8 cellular contexts compared by ENCODE assay signal in genomic region chr20:41141153-41141815, GRCh38. TPM values are rescaled to one million over a fixed set of nuclear protein-coding genes. Genes with fewer than 3 reads are reported as not detected.
DNase-seq lines count a peak whose midpoint lies in the region; ATAC-seq and TF ChIP-seq lines count a peak whose summit lies in the region.

No MANE protein-coding gene starts in this region.

- WGBS in right lobe of liver (ENCODE audit: insufficient coverage, low coverage, low lambda C conversion rate, missing lambda C conversion rate): 71% methylated on average over 5 of the region's 8 CpGs

- no peaks in the 10 kb centered on the region for H3K36me3 ChIP-seq in right lobe of liver
- no peaks in the 10 kb centered on the region for H3K36me3 ChIP-seq in thoracic aorta

- intact Hi-C loops in right lobe of liver (cut with DNase I): no loop called here

- H3K27ac Mint-ChIP-seq in T-helper 1 cell treated with Interleukin-12 subunit alpha and Interleukin-12 subunit beta and Interleukin-4 antibody, amounts not matched to agents 30 μg/mL and 1 μg/mL, for 36 hours: peak overlapping the region; percentile 88
- H3K27ac Mint-ChIP-seq in brain: peak overlapping the region; percentile 70 to 97 (median 88)

- H3K27ac ChIP-seq in right lobe of liver (peak overlapping the region; percentile 2 to 53 (median 40)), thoracic aorta (peak overlapping the region; percentile 44 to 94)

- peaks cover 38% of the 10 kb centered on the region for H3K36me3 Mint-ChIP-seq in T-helper 1 cell treated with Interleukin-12 subunit alpha and Interleukin-12 subunit beta and Interleukin-4 antibody, amounts not matched to agents 30 μg/mL and 1 μg/mL, for 36 hours (ENCODE audit: low read depth)
- peaks cover 32% of the 10 kb centered on the region for H3K36me3 Mint-ChIP-seq in brain

- ATAC-seq in right lobe of liver (peak in 3 of 4 donors; percentile 1 to 7 (median 2)), thoracic aorta (ENCODE audit: insufficient number of reproducible peaks, low FRiP score, low read depth) (no peak), GM21423 (IDR thresholded peaks at IDR 0.05; ENCODE audit: unreplicated experiment) (no peak)

- H3K27me3 ChIP-seq in right lobe of liver (no peaks in the 10 kb centered on the region), thoracic aorta (replicated peaks; ENCODE audit: insufficient read depth) (no peaks in the 10 kb centered on the region)

- no peak for TF ChIP-seq POLR2A in right lobe of liver (IDR thresholded peaks at IDR 0.05)

- H3K4me1 Mint-ChIP-seq in T-helper 1 cell treated with Interleukin-12 subunit alpha and Interleukin-12 subunit beta and Interleukin-4 antibody, amounts not matched to agents 30 μg/mL and 1 μg/mL, for 36 hours (ENCODE audit: low read depth): peaks cover 74% of the 10 kb centered on the region
- peaks cover 84% of the 10 kb centered on the region for H3K4me1 Mint-ChIP-seq in brain

- TF ChIP-seq CTCF in brain (conservative IDR thresholded peaks at IDR 0.05) (no peak), right lobe of liver (IDR thresholded peaks at IDR 0.05) (no peak), thoracic aorta (IDR thresholded peaks at IDR 0.05) (no peak)

- H3K9me3 ChIP-seq in right lobe of liver (no peaks in the 10 kb centered on the region), thoracic aorta (no peaks in the 10 kb centered on the region)

- H3K4me1 ChIP-seq in right lobe of liver (peaks cover 0 to 10% (median 0%) of the 10 kb centered on the region in 4 donors), thoracic aorta (ENCODE audit: control insufficient read depth in 1 of 2, low read depth in 2 of 2) (peaks cover 15 to 60% of the 10 kb centered on the region in 2 donors)

- H3K4me3 ChIP-seq in right lobe of liver (no peak overlapping the region), thoracic aorta (no peak overlapping the region)

- no peaks in the 10 kb centered on the region for H3K27me3 Mint-ChIP-seq in T-helper 1 cell treated with Interleukin-12 subunit alpha and Interleukin-12 subunit beta and Interleukin-4 antibody, amounts not matched to agents 30 μg/mL and 1 μg/mL, for 36 hours (ENCODE audit: low read depth)
- H3K27me3 Mint-ChIP-seq in brain: no peaks in the 10 kb centered on the region

- DNase-seq in T-helper 1 cell: no peak
- DNase-seq in right lobe of liver: no peak
- no peak for DNase-seq in thoracic aorta (ENCODE audit: low spot score)
- no peak for DNase-seq in DMS79 treated with DMSO at 0.1 percent for 48 hours (lab: John Stamatoyannopoulos, UW)
- DNase-seq in kidney glomerular epithelial cell (lab: John Stamatoyannopoulos, UW): no peak

- peak overlapping the region; percentile 89 for H3K4me3 Mint-ChIP-seq in T-helper 1 cell treated with Interleukin-12 subunit alpha and Interleukin-12 subunit beta and Interleukin-4 antibody, amounts not matched to agents 30 μg/mL and 1 μg/mL, for 36 hours
- peak overlapping the region; percentile 83 to 96 (median 89) for H3K4me3 Mint-ChIP-seq in brain

- no peaks in the 10 kb centered on the region for H3K9me3 Mint-ChIP-seq in T-helper 1 cell treated with Interleukin-12 subunit alpha and Interleukin-12 subunit beta and Interleukin-4 antibody, amounts not matched to agents 30 μg/mL and 1 μg/mL, for 36 hours
- H3K9me3 Mint-ChIP-seq in brain: no peaks in the 10 kb centered on the region

RNA-seq across cellular contexts. Expression of gene PLCG1, which starts 3.9 kb away (rescaled TPM):
- 75.9 TPM for polyA plus RNA-seq in brain (ENCODE audit: insufficient read depth, low read depth, low replicate concordance)
- total RNA-seq in right lobe of liver: 10 to 100 TPM in 5 of 6 experiments, 1 to 10 TPM in 1; 9.5 to 22.6 (median 16.6) TPM
- total RNA-seq in thoracic aorta: 100 to 1,000 TPM; 185 to 255 TPM

Comparison
In these comparisons a context has a peak if more than half of its experiments do, and no peak if none do; other contexts are left out.
1. ATAC-seq: peak in right lobe of liver (3 of 4); none in thoracic aorta (single experiment) and GM21423 (single experiment).
2. RNA of gene PLCG1, which starts 3.9 kb away (total RNA-seq): 185 to 255 TPM in thoracic aorta; 9.5 to 22.6 TPM in right lobe of liver; every median in the first group is over 4 times any median in the second.